ENCODE assay signal across 15 cellular contexts in the genomic region with DNA sequence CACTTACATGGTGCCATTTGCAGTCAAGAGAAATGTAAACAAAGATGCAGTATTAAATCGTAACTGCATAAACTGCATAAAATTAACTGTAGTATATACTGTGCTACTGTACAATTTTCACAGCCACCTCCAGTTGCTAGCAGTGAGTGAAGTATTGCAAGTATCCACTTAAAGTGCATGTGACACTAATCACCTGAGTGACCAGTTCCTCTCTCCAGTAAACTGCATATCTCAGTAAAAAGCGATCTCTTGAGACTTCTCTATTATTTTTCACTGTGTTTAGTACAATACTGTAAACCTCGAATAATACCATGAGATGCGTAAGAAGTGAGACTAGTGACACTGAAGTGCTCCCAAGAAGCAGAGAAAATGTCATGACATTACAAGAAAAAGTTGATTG.
A peak's percentile ranks its signal among the peaks of the same experiment; 100 is the strongest.
DNase-seq lines count a peak whose midpoint lies in the region; FAIRE-seq and TF ChIP-seq lines count a peak whose summit lies in the region.
"Had no signal": no experiment of that assay in that cellular context is flagged by ENCODE, and none has a peak within 500 bp of the region (broad histone marks: within the 10 kb centered on the region; RNA-seq: fewer than 3 reads in every experiment).

No MANE protein-coding gene starts in this region.

- peak; percentile 9 for TF ChIP-seq RAD21 in neural cell (conservative IDR thresholded peaks at IDR 0.05)

- no peaks in the 10 kb centered on the region for H3K27me3 ChIP-seq in astrocyte (ENCODE audit: insufficient read depth, low read length)
- H3K27me3 ChIP-seq in neural cell (ENCODE audit: insufficient read depth, low read depth, low read length): no peaks in the 10 kb centered on the region
- H3K27me3 ChIP-seq: BLaER1 had no signal

- no peaks in the 10 kb centered on the region for H3K36me3 Mint-ChIP-seq in astrocyte (ENCODE audit: low read depth, unreplicated experiment)
- H3K36me3 Mint-ChIP-seq: CD14-positive monocyte had no signal

- H3K4me2 ChIP-seq in astrocyte (ENCODE audit: low read length) (no peak overlapping the region), neural cell (ENCODE audit: low read length) (no peak overlapping the region)
- H3K4me2 ChIP-seq: BLaER1 had no signal

- DNase-seq in NCI-H510A treated with DMSO at 0.1 percent for 48 hours (lab: John Stamatoyannopoulos, UW): peak; percentile 13
- no peak for DNase-seq in NCI-H510A (lab: John Stamatoyannopoulos, UW)
- no peak for DNase-seq in GM18507 (ENCODE audit: extremely low spot score, insufficient read length, low read depth)
- DNase-seq in astrocyte (ENCODE audit: low read depth): no peak
- no peak for DNase-seq in D341Med (ENCODE audit: low spot score)
- no peak for DNase-seq in H4 (ENCODE audit: low spot score)
- DNase-seq: 8988T; CD4-positive, alpha-beta memory T cell; DMS79 treated with DMSO at 0.1 percent for 48 hours; GF-D8; H7; HFFc6 had no signal

- H3K9me3 ChIP-seq in astrocyte (ENCODE audit: insufficient read depth, low read depth, low read length) (no peaks in the 10 kb centered on the region), neural cell (ENCODE audit: low read length) (no peaks in the 10 kb centered on the region)
- H3K9me3 ChIP-seq: BLaER1 had no signal

- H4K20me1 ChIP-seq in astrocyte (ENCODE audit: insufficient read depth, low read length): peaks cover 19% of the 10 kb centered on the region
- H4K20me1 ChIP-seq in neural cell (ENCODE audit: insufficient read depth): no peaks in the 10 kb centered on the region

- H3K9me3 Mint-ChIP-seq in astrocyte (ENCODE audit: unreplicated experiment): no peaks in the 10 kb centered on the region
- H3K9me3 Mint-ChIP-seq: CD14-positive monocyte; CD4-positive, alpha-beta memory T cell; HFFc6 had no signal

- TF ChIP-seq CTCF in astrocyte (IDR thresholded peaks at IDR 0.05; ENCODE audit: insufficient read depth, low read depth, low read length) (no peak), neural cell (IDR thresholded peaks at IDR 0.05; ENCODE audit: poor library complexity, severe bottlenecking) (no peak)

- no peaks in the 10 kb centered on the region for H3K4me1 ChIP-seq in astrocyte (ENCODE audit: insufficient read depth, low read length)
- H3K4me1 ChIP-seq: BLaER1 had no signal

- H3K27ac ChIP-seq in astrocyte (ENCODE audit: low read depth, low read length): no peak overlapping the region
- no peak overlapping the region for H3K27ac ChIP-seq in neural cell (ENCODE audit: low read length)
- H3K27ac ChIP-seq: BLaER1 had no signal

- FAIRE-seq in GM18507 (lab: Jason Lieb, UNC) (peak; percentile 24), astrocyte (lab: Jason Lieb, UNC) (peak; percentile 9)

- peaks cover 17% of the 10 kb centered on the region for H3K4me1 Mint-ChIP-seq in astrocyte (ENCODE audit: low read depth, unreplicated experiment)

- no peak overlapping the region for H3K4me3 ChIP-seq in astrocyte (ENCODE audit: insufficient read depth, low read depth, low read length)
- H3K4me3 ChIP-seq in neural cell (ENCODE audit: low read length): no peak overlapping the region
- H3K4me3 ChIP-seq: BLaER1 had no signal

- H3K9me2 ChIP-seq in neural cell (ENCODE audit: insufficient read depth, low read length): no peaks in the 10 kb centered on the region

- no peaks in the 10 kb centered on the region for H3F3A ChIP-seq in neural cell (ENCODE audit: insufficient read depth, low read length, poor library complexity, severe bottlenecking)

- H3K27ac Mint-ChIP-seq in astrocyte (ENCODE audit: unreplicated experiment): no peak overlapping the region
- H3K27ac Mint-ChIP-seq: CD14-positive monocyte; CD4-positive, alpha-beta memory T cell; HFFc6 had no signal

- no peak overlapping the region for H3K4me3 Mint-ChIP-seq in astrocyte (ENCODE audit: unreplicated experiment)
- H3K4me3 Mint-ChIP-seq: CD14-positive monocyte; CD4-positive, alpha-beta memory T cell; HFFc6 had no signal

- peak; percentile 58 for TF ChIP-seq EP300 in neural cell (conservative IDR thresholded peaks at IDR 0.05; ENCODE audit: poor library complexity, severe bottlenecking)

- H3K9ac ChIP-seq in astrocyte (ENCODE audit: low read length) (no peak overlapping the region), neural cell (ENCODE audit: low read length) (no peak overlapping the region)
- H3K9ac ChIP-seq: BLaER1 had no signal

- no peaks in the 10 kb centered on the region for H3K27me3 Mint-ChIP-seq in astrocyte (ENCODE audit: low read depth, unreplicated experiment)
- H3K27me3 Mint-ChIP-seq: CD4-positive, alpha-beta memory T cell had no signal

- no peaks in the 10 kb centered on the region for H3K36me3 ChIP-seq in astrocyte (ENCODE audit: insufficient read depth, low read length)
- no peaks in the 10 kb centered on the region for H3K36me3 ChIP-seq in neural cell (ENCODE audit: insufficient read depth, low read length)
- H3K36me3 ChIP-seq: BLaER1 had no signal

- H3K79me2 ChIP-seq in astrocyte (ENCODE audit: insufficient read depth, low read length) (peaks cover 12% of the 10 kb centered on the region), neural cell (replicated peaks; ENCODE audit: insufficient read depth, low read length) (peaks cover 13% of the 10 kb centered on the region)

- no peak overlapping the region for H2AFZ ChIP-seq in astrocyte (ENCODE audit: low read depth, low read length)
- no peak overlapping the region for H2AFZ ChIP-seq in neural cell (ENCODE audit: low read depth, low read length)

TF ChIP-seq in neural cell, 6 proteins besides CTCF, POLR2A, EP300 and RAD21:
- TF ChIP-seq REST (IDR thresholded peaks at IDR 0.05; ENCODE audit: borderline replicate concordance) (no peak), SMC3 (conservative IDR thresholded peaks at IDR 0.05; ENCODE audit: poor library complexity) (no peak), POLR2AphosphoS5 (IDR thresholded peaks at IDR 0.05) (no peak)
TF ChIP-seq in neural cell: peak in this region for 0.
